Comparison of ENCODE assay signal across 8 cellular contexts in genomic region chr12:12357697-12358476, GRCh38. TPM values are rescaled to one million over a fixed set of nuclear protein-coding genes. Genes with fewer than 3 reads are reported as not detected.
DNase-seq lines count a peak whose midpoint lies in the region; ATAC-seq, FAIRE-seq and TF ChIP-seq lines count a peak whose summit lies in the region.

No MANE protein-coding gene starts in this region.

- H3K4me1 ChIP-seq in BE2C (no peaks in the 10 kb centered on the region), kidney (ENCODE audit: control insufficient read depth in 1 of 2, insufficient read depth in 1 of 2, low read depth in 1 of 2, low read length in 2 of 2) (no peaks in the 10 kb centered on the region)

- ATAC-seq in GM18520 (IDR thresholded peaks at IDR 0.05; ENCODE audit: unreplicated experiment) (peak; percentile 32), HG02623 (IDR thresholded peaks at IDR 0.05; ENCODE audit: unreplicated experiment) (no peak)

- no peaks in the 10 kb centered on the region for H3K27me3 ChIP-seq in BE2C

- no peak for FAIRE-seq in kidney (lab: Jason Lieb, UNC)

- TF ChIP-seq CTCF in BE2C (IDR thresholded peaks at IDR 0.05; ENCODE audit: low read depth, low read length) (no peak), kidney (IDR thresholded peaks at IDR 0.05; ENCODE audit: borderline replicate concordance, extremely low read depth, insufficient read depth) (no peak)

- H3K27ac ChIP-seq in angular gyrus (ENCODE audit: low read depth, low read length) (peak overlapping the region; percentile 99), kidney (ENCODE audit: low read depth in 2 of 2, low read length in 2 of 2) (peak overlapping the region; percentile 95 to 98), substantia nigra (ENCODE audit: low read depth, low read length, poor library complexity, severe bottlenecking) (peak overlapping the region; percentile 99)

- peak overlapping the region; percentile 91 to 93 for H3K9ac ChIP-seq in kidney (ENCODE audit: low read length in 2 of 2)

- intact Hi-C loops in kidney (cut with DNase I) = no loop called here
- intact Hi-C loops in posterior vena cava (cut with DNase I) = loop anchor here in 1 of 2 donors (2.0 kb wide), 1 partner anchor 31 kb away; no protein-coding TSS in a partner anchor

- H3K36me3 ChIP-seq in BE2C = no peaks in the 10 kb centered on the region
- no peaks in the 10 kb centered on the region for H3K36me3 ChIP-seq in kidney (ENCODE audit: control insufficient read depth in 1 of 2, insufficient read depth in 2 of 2, low read length in 2 of 2)

- H3K4me3 ChIP-seq in BE2C (ENCODE audit: low read depth, low read length) = peak overlapping the region; percentile 88
- peak overlapping the region; percentile 79 to 91 for H3K4me3 ChIP-seq in kidney (ENCODE audit: low read length in 2 of 2)

- H3K9me3 ChIP-seq in BE2C = no peaks in the 10 kb centered on the region
- H3K9me3 ChIP-seq in kidney (ENCODE audit: control insufficient read depth in 1 of 2, low read length in 2 of 2) = no peaks in the 10 kb centered on the region

- DNase-seq in BE2C = no peak
- peak; percentile 96 for DNase-seq in NCI-H1694 (lab: John Stamatoyannopoulos, UW)
- no peak for DNase-seq in kidney
- peak in 3 of 49 donors; percentile 15 to 71 (median 59) for DNase-seq in substantia nigra (lab: John Stamatoyannopoulos, UW)
- no peak for DNase-seq in posterior vena cava (ENCODE audit: low spot score)

RNA-seq across cellular contexts. Expression of gene BORCS5, which starts 1.0 kb away (rescaled TPM):
- 11.9 TPM for polyA plus RNA-seq in BE2C (2012; ENCODE audit: insufficient read depth, insufficient read length, low read depth)
- total RNA-seq in kidney (14.0 TPM), posterior vena cava (10 to 100 TPM; 11.6 to 17.9 TPM)
- 11.2 TPM for polyA plus RNA-seq in kidney (ENCODE audit: insufficient read depth, low read depth, low replicate concordance)

RNA-seq across cellular contexts. Expression of gene MANSC1, which starts 7.8 kb away (rescaled TPM):
- 11.1 TPM for polyA plus RNA-seq in BE2C (2012; ENCODE audit: insufficient read depth, insufficient read length, low read depth)
- total RNA-seq in kidney (38.7 TPM), posterior vena cava (10 to 100 TPM; 20.3 to 23.2 TPM)
- polyA plus RNA-seq in kidney (ENCODE audit: insufficient read depth, low read depth, low replicate concordance) = 14.1 TPM
